In genomic region chr2:190979906-190980629, GRCh38 we compare ENCODE assay signal across 8 cellular contexts. TPM values are rescaled to one million over a fixed set of nuclear protein-coding genes. Genes with fewer than 3 reads are reported as not detected.
A peak's percentile ranks its signal among the peaks of the same experiment; 100 is the strongest.
DNase-seq lines count a peak whose midpoint lies in the region; ATAC-seq and TF ChIP-seq lines count a peak whose summit lies in the region.

No MANE protein-coding gene starts in this region.

- peaks cover 87% of the 10 kb centered on the region for H3K36me3 Mint-ChIP-seq in T-helper 1 cell treated with Interleukin-12 subunit alpha and Interleukin-12 subunit beta and Interleukin-4 antibody, amounts not matched to agents 30 μg/mL and 1 μg/mL, for 36 hours (ENCODE audit: low read depth)
- H3K36me3 Mint-ChIP-seq in WTC11, result peaks cover 92% of the 10 kb centered on the region

- CTCF ChIA-PET in WTC11 (lab: Charles Lee), result no interaction called here

- no peak for DNase-seq in T-helper 1 cell
- no peak for DNase-seq in WTC11 (ENCODE audit: low spot score)
- peak; percentile 89 for DNase-seq in right atrium auricular region (ENCODE audit: low spot score)
- DNase-seq in stimulated activated naive CD4-positive, alpha-beta T cell (lab: John Stamatoyannopoulos, UW), result no peak
- DNase-seq in stimulated activated CD4-positive, alpha-beta T cell treated with anti-CD3 and anti-CD28 coated beads, Interleukin-4, amount 100 ng/mL, for 1 hour, result no peak

- H3K27ac ChIP-seq in right atrium auricular region (peak overlapping the region; percentile 61 to 81), thymus (ENCODE audit: low read depth) (peak overlapping the region; percentile 77)

- H3K9me3 Mint-ChIP-seq in T-helper 1 cell treated with Interleukin-12 subunit alpha and Interleukin-12 subunit beta and Interleukin-4 antibody, amounts not matched to agents 30 μg/mL and 1 μg/mL, for 36 hours, result no peaks in the 10 kb centered on the region
- H3K9me3 Mint-ChIP-seq in WTC11, result no peaks in the 10 kb centered on the region

- peaks cover 61% of the 10 kb centered on the region for H3K4me1 Mint-ChIP-seq in T-helper 1 cell treated with Interleukin-12 subunit alpha and Interleukin-12 subunit beta and Interleukin-4 antibody, amounts not matched to agents 30 μg/mL and 1 μg/mL, for 36 hours (ENCODE audit: low read depth)
- peaks cover 7% of the 10 kb centered on the region for H3K4me1 Mint-ChIP-seq in WTC11

- no peak for TF ChIP-seq CTCF in WTC11 (IDR thresholded peaks at IDR 0.05)
- no peak for TF ChIP-seq CTCF in right atrium auricular region (IDR thresholded peaks at IDR 0.05)

- H3K36me3 ChIP-seq in right atrium auricular region, result peaks cover 81% of the 10 kb centered on the region
- peaks cover 53% of the 10 kb centered on the region for H3K36me3 ChIP-seq in thymus (ENCODE audit: control insufficient read depth, insufficient read depth)

- peak overlapping the region in 1 of 2 donors; percentile 6 for H3K4me3 ChIP-seq in right atrium auricular region
- no peak overlapping the region for H3K4me3 ChIP-seq in thymus (ENCODE audit: low read length)

- no peak; the same call in 1 of the 2 replicates for ATAC-seq in WTC11
- no peak for ATAC-seq in GM21381 (IDR thresholded peaks at IDR 0.05; ENCODE audit: unreplicated experiment)

- peak overlapping the region; percentile 66 for H3K27ac Mint-ChIP-seq in T-helper 1 cell treated with Interleukin-12 subunit alpha and Interleukin-12 subunit beta and Interleukin-4 antibody, amounts not matched to agents 30 μg/mL and 1 μg/mL, for 36 hours
- peak overlapping the region; percentile 73; the same call in 1 of the 2 replicates for H3K27ac Mint-ChIP-seq in WTC11

- H3K27me3 Mint-ChIP-seq in T-helper 1 cell treated with Interleukin-12 subunit alpha and Interleukin-12 subunit beta and Interleukin-4 antibody, amounts not matched to agents 30 μg/mL and 1 μg/mL, for 36 hours (ENCODE audit: low read depth), result no peaks in the 10 kb centered on the region
- no peaks in the 10 kb centered on the region for H3K27me3 Mint-ChIP-seq in WTC11 (ENCODE audit: low read depth)

- no peaks in the 10 kb centered on the region for H3K27me3 ChIP-seq in right atrium auricular region
- no peaks in the 10 kb centered on the region for H3K27me3 ChIP-seq in thymus (ENCODE audit: control insufficient read depth, insufficient read depth)

- H3K4me1 ChIP-seq in right atrium auricular region (peaks cover 0 to 22% of the 10 kb centered on the region in 2 donors), thymus (ENCODE audit: control insufficient read depth, insufficient read depth, low read length) (peaks cover 9% of the 10 kb centered on the region)

- POLR2A ChIA-PET in WTC11 (lab: Charles Lee), result no interaction called here

- no peak overlapping the region for H3K4me3 Mint-ChIP-seq in T-helper 1 cell treated with Interleukin-12 subunit alpha and Interleukin-12 subunit beta and Interleukin-4 antibody, amounts not matched to agents 30 μg/mL and 1 μg/mL, for 36 hours
- H3K4me3 Mint-ChIP-seq in WTC11, result no peak overlapping the region

- 20% methylated on average over 14 of the region's 14 CpGs for WGBS in thymus

- H3K9me3 ChIP-seq in right atrium auricular region, result no peaks in the 10 kb centered on the region
- H3K9me3 ChIP-seq in thymus (ENCODE audit: control insufficient read depth), result no peaks in the 10 kb centered on the region

TF ChIP-seq in WTC11, 78 proteins besides CTCF, POLR2A, EP300 and RAD21 (continues in another document):
- no peak for TF ChIP-seq IRF2 (CRISPR knock-in tag; IDR thresholded peaks at IDR 0.05; ENCODE audit: borderline replicate concordance, low read depth)
- no peak for TF ChIP-seq USF1 (CRISPR knock-in tag; IDR thresholded peaks at IDR 0.05)
- TF ChIP-seq, protein P1, sequence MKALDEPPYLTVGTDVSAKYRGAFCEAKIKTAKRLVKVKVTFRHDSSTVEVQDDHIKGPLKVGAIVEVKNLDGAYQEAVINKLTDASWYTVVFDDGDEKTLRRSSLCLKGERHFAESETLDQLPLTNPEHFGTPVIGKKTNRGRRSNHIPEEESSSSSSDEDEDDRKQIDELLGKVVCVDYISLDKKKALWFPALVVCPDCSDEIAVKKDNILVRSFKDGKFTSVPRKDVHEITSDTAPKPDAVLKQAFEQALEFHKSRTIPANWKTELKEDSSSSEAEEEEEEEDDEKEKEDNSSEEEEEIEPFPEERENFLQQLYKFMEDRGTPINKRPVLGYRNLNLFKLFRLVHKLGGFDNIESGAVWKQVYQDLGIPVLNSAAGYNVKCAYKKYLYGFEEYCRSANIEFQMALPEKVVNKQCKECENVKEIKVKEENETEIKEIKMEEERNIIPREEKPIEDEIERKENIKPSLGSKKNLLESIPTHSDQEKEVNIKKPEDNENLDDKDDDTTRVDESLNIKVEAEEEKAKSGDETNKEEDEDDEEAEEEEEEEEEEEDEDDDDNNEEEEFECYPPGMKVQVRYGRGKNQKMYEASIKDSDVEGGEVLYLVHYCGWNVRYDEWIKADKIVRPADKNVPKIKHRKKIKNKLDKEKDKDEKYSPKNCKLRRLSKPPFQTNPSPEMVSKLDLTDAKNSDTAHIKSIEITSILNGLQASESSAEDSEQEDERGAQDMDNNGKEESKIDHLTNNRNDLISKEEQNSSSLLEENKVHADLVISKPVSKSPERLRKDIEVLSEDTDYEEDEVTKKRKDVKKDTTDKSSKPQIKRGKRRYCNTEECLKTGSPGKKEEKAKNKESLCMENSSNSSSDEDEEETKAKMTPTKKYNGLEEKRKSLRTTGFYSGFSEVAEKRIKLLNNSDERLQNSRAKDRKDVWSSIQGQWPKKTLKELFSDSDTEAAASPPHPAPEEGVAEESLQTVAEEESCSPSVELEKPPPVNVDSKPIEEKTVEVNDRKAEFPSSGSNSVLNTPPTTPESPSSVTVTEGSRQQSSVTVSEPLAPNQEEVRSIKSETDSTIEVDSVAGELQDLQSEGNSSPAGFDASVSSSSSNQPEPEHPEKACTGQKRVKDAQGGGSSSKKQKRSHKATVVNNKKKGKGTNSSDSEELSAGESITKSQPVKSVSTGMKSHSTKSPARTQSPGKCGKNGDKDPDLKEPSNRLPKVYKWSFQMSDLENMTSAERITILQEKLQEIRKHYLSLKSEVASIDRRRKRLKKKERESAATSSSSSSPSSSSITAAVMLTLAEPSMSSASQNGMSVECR (CRISPR knock-in tag; IDR thresholded peaks at IDR 0.05; ENCODE audit: borderline replicate concordance), result no peak
- TF ChIP-seq, protein P2, sequence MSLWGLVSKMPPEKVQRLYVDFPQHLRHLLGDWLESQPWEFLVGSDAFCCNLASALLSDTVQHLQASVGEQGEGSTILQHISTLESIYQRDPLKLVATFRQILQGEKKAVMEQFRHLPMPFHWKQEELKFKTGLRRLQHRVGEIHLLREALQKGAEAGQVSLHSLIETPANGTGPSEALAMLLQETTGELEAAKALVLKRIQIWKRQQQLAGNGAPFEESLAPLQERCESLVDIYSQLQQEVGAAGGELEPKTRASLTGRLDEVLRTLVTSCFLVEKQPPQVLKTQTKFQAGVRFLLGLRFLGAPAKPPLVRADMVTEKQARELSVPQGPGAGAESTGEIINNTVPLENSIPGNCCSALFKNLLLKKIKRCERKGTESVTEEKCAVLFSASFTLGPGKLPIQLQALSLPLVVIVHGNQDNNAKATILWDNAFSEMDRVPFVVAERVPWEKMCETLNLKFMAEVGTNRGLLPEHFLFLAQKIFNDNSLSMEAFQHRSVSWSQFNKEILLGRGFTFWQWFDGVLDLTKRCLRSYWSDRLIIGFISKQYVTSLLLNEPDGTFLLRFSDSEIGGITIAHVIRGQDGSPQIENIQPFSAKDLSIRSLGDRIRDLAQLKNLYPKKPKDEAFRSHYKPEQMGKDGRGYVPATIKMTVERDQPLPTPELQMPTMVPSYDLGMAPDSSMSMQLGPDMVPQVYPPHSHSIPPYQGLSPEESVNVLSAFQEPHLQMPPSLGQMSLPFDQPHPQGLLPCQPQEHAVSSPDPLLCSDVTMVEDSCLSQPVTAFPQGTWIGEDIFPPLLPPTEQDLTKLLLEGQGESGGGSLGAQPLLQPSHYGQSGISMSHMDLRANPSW (CRISPR knock-in tag; conservative IDR thresholded peaks at IDR 0.05; ENCODE audit: low read depth), result no peak
- TF ChIP-seq AR (CRISPR knock-in tag; IDR thresholded peaks at IDR 0.05), result no peak
- no peak for TF ChIP-seq ESRRA (CRISPR knock-in tag; IDR thresholded peaks at IDR 0.05; ENCODE audit: borderline replicate concordance)
- no peak for TF ChIP-seq RORB (CRISPR knock-in tag; IDR thresholded peaks at IDR 0.05)
- TF ChIP-seq ZNF219 (CRISPR knock-in tag; IDR thresholded peaks at IDR 0.05; ENCODE audit: borderline replicate concordance), result no peak

RNA-seq across cellular contexts. Expression of gene STAT1, which starts 33.9 kb away (rescaled TPM):
- total RNA-seq in WTC11 (2021), result 36.1 to 41.3 TPM (median 39.5 TPM) in 3 replicates
- 10 to 100 TPM; 34.8 to 36.6 TPM for total RNA-seq in right atrium auricular region
- polyA plus RNA-seq in thymus, result 77.8 TPM
